ENCODE assay signal across 1 cellular context in the genomic region with DNA sequence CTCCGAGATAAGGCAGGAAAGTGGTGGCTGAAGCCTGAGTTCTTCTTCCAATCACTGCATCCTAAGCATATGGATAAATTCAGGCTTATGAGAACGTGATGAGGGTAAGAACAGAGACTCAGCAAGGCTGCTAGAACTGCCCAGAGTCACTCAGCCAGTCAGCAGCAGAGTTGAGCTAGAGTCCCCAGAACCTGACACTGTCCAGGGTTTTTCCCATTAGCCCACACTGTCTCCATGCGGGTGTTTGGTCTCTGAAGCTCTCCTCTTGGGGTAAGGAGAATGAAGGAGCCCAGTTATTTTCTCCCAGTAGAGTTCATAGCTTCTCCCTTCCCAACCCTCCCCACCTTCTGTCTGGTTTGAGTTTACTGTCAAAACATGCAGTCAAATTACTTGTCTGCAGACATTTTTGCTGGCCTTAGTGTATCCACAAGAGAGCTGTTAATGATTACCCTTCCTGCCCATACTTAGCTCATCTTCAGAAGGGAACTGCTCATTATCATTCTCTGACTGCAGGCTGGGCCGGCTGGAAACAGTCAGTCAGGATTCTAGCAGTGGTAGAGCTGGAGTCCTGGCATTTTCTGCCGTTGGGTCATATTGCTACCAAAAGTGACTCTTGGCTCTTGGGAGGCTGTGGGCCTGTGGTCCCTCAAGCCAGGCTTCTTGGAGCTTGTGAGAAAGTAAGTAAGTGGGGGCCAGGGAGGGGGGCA.
TF ChIP-seq lines count a peak whose summit lies in the region.

No MANE protein-coding gene starts in this region.

TF ChIP-seq in GM23338, 12 proteins besides CTCF, POLR2A, EP300 and RAD21 (continued from another document):
- TF ChIP-seq, protein P1, sequence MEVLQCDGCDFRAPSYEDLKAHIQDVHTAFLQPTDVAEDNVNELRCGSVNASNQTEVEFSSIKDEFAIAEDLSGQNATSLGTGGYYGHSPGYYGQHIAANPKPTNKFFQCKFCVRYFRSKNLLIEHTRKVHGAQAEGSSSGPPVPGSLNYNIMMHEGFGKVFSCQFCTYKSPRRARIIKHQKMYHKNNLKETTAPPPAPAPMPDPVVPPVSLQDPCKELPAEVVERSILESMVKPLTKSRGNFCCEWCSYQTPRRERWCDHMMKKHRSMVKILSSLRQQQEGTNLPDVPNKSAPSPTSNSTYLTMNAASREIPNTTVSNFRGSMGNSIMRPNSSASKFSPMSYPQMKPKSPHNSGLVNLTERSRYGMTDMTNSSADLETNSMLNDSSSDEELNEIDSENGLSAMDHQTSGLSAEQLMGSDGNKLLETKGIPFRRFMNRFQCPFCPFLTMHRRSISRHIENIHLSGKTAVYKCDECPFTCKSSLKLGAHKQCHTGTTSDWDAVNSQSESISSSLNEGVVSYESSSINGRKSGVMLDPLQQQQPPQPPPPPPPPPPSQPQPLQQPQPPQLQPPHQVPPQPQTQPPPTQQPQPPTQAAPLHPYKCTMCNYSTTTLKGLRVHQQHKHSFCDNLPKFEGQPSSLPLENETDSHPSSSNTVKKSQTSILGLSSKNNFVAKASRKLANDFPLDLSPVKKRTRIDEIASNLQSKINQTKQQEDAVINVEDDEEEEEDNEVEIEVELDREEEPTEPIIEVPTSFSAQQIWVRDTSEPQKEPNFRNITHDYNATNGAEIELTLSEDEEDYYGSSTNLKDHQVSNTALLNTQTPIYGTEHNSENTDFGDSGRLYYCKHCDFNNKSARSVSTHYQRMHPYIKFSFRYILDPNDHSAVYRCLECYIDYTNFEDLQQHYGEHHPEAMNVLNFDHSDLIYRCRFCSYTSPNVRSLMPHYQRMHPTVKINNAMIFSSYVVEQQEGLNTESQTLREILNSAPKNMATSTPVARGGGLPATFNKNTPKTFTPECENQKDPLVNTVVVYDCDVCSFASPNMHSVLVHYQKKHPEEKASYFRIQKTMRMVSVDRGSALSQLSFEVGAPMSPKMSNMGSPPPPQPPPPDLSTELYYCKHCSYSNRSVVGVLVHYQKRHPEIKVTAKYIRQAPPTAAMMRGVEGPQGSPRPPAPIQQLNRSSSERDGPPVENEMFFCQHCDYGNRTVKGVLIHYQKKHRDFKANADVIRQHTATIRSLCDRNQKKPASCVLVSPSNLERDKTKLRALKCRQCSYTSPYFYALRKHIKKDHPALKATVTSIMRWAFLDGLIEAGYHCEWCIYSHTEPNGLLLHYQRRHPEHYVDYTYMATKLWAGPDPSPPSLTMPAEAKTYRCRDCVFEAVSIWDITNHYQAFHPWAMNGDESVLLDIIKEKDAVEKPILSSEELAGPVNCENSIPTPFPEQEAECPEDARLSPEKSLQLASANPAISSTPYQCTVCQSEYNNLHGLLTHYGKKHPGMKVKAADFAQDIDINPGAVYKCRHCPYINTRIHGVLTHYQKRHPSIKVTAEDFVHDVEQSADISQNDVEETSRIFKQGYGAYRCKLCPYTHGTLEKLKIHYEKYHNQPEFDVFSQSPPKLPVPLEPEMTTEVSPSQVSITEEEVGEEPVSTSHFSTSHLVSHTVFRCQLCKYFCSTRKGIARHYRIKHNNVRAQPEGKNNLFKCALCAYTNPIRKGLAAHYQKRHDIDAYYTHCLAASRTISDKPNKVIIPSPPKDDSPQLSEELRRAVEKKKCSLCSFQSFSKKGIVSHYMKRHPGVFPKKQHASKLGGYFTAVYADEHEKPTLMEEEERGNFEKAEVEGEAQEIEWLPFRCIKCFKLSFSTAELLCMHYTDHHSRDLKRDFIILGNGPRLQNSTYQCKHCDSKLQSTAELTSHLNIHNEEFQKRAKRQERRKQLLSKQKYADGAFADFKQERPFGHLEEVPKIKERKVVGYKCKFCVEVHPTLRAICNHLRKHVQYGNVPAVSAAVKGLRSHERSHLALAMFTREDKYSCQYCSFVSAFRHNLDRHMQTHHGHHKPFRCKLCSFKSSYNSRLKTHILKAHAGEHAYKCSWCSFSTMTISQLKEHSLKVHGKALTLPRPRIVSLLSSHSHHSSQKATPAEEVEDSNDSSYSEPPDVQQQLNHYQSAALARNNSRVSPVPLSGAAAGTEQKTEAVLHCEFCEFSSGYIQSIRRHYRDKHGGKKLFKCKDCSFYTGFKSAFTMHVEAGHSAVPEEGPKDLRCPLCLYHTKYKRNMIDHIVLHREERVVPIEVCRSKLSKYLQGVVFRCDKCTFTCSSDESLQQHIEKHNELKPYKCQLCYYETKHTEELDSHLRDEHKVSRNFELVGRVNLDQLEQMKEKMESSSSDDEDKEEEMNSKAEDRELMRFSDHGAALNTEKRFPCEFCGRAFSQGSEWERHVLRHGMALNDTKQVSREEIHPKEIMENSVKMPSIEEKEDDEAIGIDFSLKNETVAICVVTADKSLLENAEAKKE (CRISPR knock-in tag; IDR thresholded peaks at IDR 0.05) = no peak
- no peak for TF ChIP-seq EZH2 (IDR thresholded peaks at IDR 0.05; ENCODE audit: low read depth, unreplicated experiment)
- TF ChIP-seq JUNB (IDR thresholded peaks at IDR 0.05; ENCODE audit: unreplicated experiment) = no peak
- TF ChIP-seq REST (IDR thresholded peaks at IDR 0.05; ENCODE audit: unreplicated experiment) = no peak
- no peak for TF ChIP-seq CREB1 (CRISPR knock-in tag; IDR thresholded peaks at IDR 0.05; ENCODE audit: low read depth)
- no peak for TF ChIP-seq NANOG (IDR thresholded peaks at IDR 0.05; ENCODE audit: borderline replicate concordance)
